8 cellular contexts compared by ENCODE assay signal in the genomic region with DNA sequence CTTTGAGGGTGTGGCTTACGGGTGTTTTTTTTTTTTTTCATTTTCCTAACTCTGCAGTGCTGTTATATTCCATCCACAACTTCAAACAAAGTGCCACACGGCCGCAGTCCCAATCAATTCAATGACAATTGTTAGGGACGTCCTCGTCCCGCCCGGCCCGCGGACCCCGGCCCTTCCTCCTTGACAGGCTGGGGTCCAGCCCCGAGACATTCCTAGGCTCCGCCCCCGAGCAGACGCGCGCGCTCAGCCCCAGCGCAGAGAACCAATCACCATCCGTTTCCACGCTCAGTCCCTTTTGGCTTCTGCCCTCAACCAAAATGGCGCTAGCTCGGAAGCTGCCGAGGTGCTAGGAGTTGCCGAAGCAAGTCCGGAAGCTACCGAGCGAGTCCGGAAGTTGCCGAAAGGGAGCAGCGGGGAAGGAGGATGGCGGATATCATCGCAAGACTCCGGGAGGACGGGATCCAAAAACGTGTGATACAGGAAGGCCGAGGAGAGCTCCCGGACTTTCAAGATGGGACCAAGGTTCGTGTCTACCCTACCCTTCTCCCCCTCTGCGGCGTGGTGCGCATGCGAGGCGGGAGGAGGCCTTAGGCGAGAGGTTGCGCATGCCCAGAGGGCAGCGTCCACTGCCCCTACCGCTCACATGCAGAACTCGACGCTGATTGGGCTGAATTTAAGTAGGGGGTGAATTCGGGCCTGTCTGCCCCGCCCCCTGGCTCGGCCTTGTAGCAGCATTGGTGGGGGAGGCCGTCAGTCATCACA. TPM values are rescaled to one million over a fixed set of nuclear protein-coding genes. Genes with fewer than 3 reads are reported as not detected.
DNase-seq lines count a peak whose midpoint lies in the region; ATAC-seq and TF ChIP-seq lines count a peak whose summit lies in the region.

A gene (plus strand): TSS at position 291 of the 762 bp plus-strand sequence. CDS start 133 bp downstream, at position 424.

- POLR2A ChIA-PET in AG04449 (lab: Yijun Ruan, JAX), result interaction anchor here (0.6 to 1.0 kb wide), 3 partner anchors 8 to 109 kb away, joined by 3 to 7 read pairs (median 5); a partner anchor contains a TSS

- H3K27me3 ChIP-seq in breast epithelium, result no peaks in the 10 kb centered on the region

- intact Hi-C loops in breast epithelium (cut with DNase I; ENCODE audit: low total_unique reads), result no loop called here

- ATAC-seq in GM18870 (IDR thresholded peaks at IDR 0.05; ENCODE audit: unreplicated experiment) (peak; percentile 75), HG03135 (IDR thresholded peaks at IDR 0.05; ENCODE audit: unreplicated experiment) (peak; percentile 72)

- H3K36me3 ChIP-seq in breast epithelium, result no peaks in the 10 kb centered on the region

- H3K4me1 ChIP-seq in breast epithelium, result peaks cover 0 to 7% of the 10 kb centered on the region in 2 donors

- peak within 1 kb of the TSS; percentile 79 for H3K4me3 ChIP-seq in AG04449 (ENCODE audit: low read depth, low read length)
- peak within 1 kb of the TSS; percentile 50 to 89 (median 66) for H3K4me3 ChIP-seq in breast epithelium
- peak within 1 kb of the TSS; percentile 58 for H3K4me3 ChIP-seq in iPS-18c (ENCODE audit: insufficient read depth, low read depth, low read length)
- H3K4me3 ChIP-seq in skin epidermis, result peak within 1 kb of the TSS; percentile 30 to 50 (median 44)

- DNase-seq in AG04449 (ENCODE audit: low read depth, low spot score) (peak; percentile 79), NCI-H2196 treated with DMSO at 0.1 percent for 48 hours (lab: John Stamatoyannopoulos, UW; ENCODE audit: unreplicated experiment) (peak; percentile 97), breast epithelium (ENCODE audit: low spot score in 2 of 2) (peak; percentile 96 to 97)

- CTCF ChIA-PET in AG04449 (lab: Yijun Ruan, JAX), result interaction anchor here (0.7 to 1.0 kb wide), 4 partner anchors 14 to 134 kb away, joined by 3 to 4 read pairs (median 3); a partner anchor contains a TSS

- TF ChIP-seq CTCF in AG04449 (IDR thresholded peaks at IDR 0.05; ENCODE audit: insufficient read depth, low read length, missing control alignments) (peak; percentile 24), VCaP (conservative IDR thresholded peaks at IDR 0.05) (no peak; the same call in none of the 2 replicates), breast epithelium (IDR thresholded peaks at IDR 0.05) (peak; percentile 7 to 36 (median 30))

- H3K9me3 ChIP-seq in breast epithelium, result no peaks in the 10 kb centered on the region
- no peaks in the 10 kb centered on the region for H3K9me3 ChIP-seq in iPS-18c (ENCODE audit: control insufficient read depth, insufficient read depth, low read length)

- peak; percentile 58 for TF ChIP-seq POLR2A in breast epithelium (IDR thresholded peaks at IDR 0.05)

- H3K27ac ChIP-seq in VCaP (peak within 1 kb of the TSS; percentile 83), breast epithelium (peak within 1 kb of the TSS; percentile 89 to 95), skin epidermis (peak within 1 kb of the TSS in 20 of 21 experiments; percentile 22 to 96 (median 84))

RNA-seq across cellular contexts. Expression of the gene that starts here (rescaled TPM):
- 10 to 100 TPM; 66.4 to 84.5 (median 69.8) TPM for total RNA-seq in breast epithelium

Comparison
In these comparisons a context has a peak if more than half of its experiments do, and no peak if none do; other contexts are left out.
1. Peak in every context shown above with its lines: DNase-seq, ATAC-seq, H3K4me3 ChIP-seq and H3K27ac ChIP-seq.